ENCODE assay signal across 10 cellular contexts in genomic region chr1:213564215-213564659, GRCh38.
DNase-seq lines count a peak whose midpoint lies in the region; ATAC-seq and TF ChIP-seq lines count a peak whose summit lies in the region.
"Had no signal": no experiment of that assay in that cellular context is flagged by ENCODE, and none has a peak within 500 bp of the region (broad histone marks: within the 10 kb centered on the region; RNA-seq: fewer than 3 reads in every experiment).

No MANE protein-coding gene starts in this region.

- intact Hi-C loops in left lung (cut with DNase I): no loop called here
- intact Hi-C loops in gastrocnemius medialis (cut with DNase I; ENCODE audit: low total_unique reads): loop anchor here (1.0 kb wide), 1 partner anchor 559 kb away; no protein-coding TSS in a partner anchor
- intact Hi-C loops in ovary (cut with DNase I): no loop called here

- H3K27me3 Mint-ChIP-seq in effector memory CD8-positive, alpha-beta T cell: peaks cover 0 to 6% of the 10 kb centered on the region in 2 donors

- no peak overlapping the region for H3K27ac ChIP-seq in left lung
- no peak overlapping the region for H3K27ac ChIP-seq in gastrocnemius medialis
- no peak overlapping the region for H3K27ac ChIP-seq in ovary

- ATAC-seq in left lung (peak; percentile 72), gastrocnemius medialis (no peak)
- ATAC-seq in effector memory CD8-positive, alpha-beta T cell (replicated peaks): no peak
- ATAC-seq: naive thymus-derived CD8-positive, alpha-beta T cell had no signal

- H3K9me3 ChIP-seq in left lung: peaks cover 0 to 21% of the 10 kb centered on the region in 2 donors
- H3K9me3 ChIP-seq in gastrocnemius medialis: no peaks in the 10 kb centered on the region
- H3K9me3 ChIP-seq in ovary: no peaks in the 10 kb centered on the region

- H3K27ac Mint-ChIP-seq in effector memory CD8-positive, alpha-beta T cell: no peak overlapping the region
- H3K27ac Mint-ChIP-seq: naive thymus-derived CD8-positive, alpha-beta T cell had no signal

- H3K27me3 ChIP-seq in left lung (no peaks in the 10 kb centered on the region), gastrocnemius medialis (no peaks in the 10 kb centered on the region), ovary (no peaks in the 10 kb centered on the region)

- TF ChIP-seq POLR2A in gastrocnemius medialis (IDR thresholded peaks at IDR 0.05) (no peak), ovary (IDR thresholded peaks at IDR 0.05) (no peak)

- H3K36me3 Mint-ChIP-seq in effector memory CD8-positive, alpha-beta T cell (ENCODE audit: insufficient read depth): no peaks in the 10 kb centered on the region

- DNase-seq in ELF-1 (ENCODE audit: low read depth, low spot score): peak; percentile 45
- DNase-seq in NAMALWA (ENCODE audit: low spot score): peak; percentile 23
- peak; percentile 72 for DNase-seq in SKM-1 treated with dmso at 0.1 percent for 144 hours (lab: John Stamatoyannopoulos, UW; ENCODE audit: unreplicated experiment)
- no peak for DNase-seq in left lung
- no peak for DNase-seq in effector memory CD8-positive, alpha-beta T cell
- no peak for DNase-seq in amygdala (lab: John Stamatoyannopoulos, UW)
- DNase-seq in gastrocnemius medialis: no peak
- no peak for DNase-seq in ovary
- DNase-seq: activated CD4-positive, alpha-beta T cell treated with anti-CD3 and anti-CD28 coated beads for 48 hours; naive thymus-derived CD8-positive, alpha-beta T cell had no signal

- peaks cover 0 to 1% of the 10 kb centered on the region in 2 donors for H3K9me3 Mint-ChIP-seq in effector memory CD8-positive, alpha-beta T cell

- TF ChIP-seq CTCF in left lung (IDR thresholded peaks at IDR 0.05): no peak
- TF ChIP-seq CTCF in gastrocnemius medialis (IDR thresholded peaks at IDR 0.05 in 4 of 5, conservative IDR thresholded peaks at IDR 0.05 in 1 of 5): no peak
- no peak for TF ChIP-seq CTCF in ovary (IDR thresholded peaks at IDR 0.05)

- H3K36me3 ChIP-seq in left lung (no peaks in the 10 kb centered on the region), gastrocnemius medialis (no peaks in the 10 kb centered on the region), ovary (no peaks in the 10 kb centered on the region)

- H3K4me3 Mint-ChIP-seq in effector memory CD8-positive, alpha-beta T cell: no peak overlapping the region
- H3K4me3 Mint-ChIP-seq: naive thymus-derived CD8-positive, alpha-beta T cell had no signal

- H3K4me3 ChIP-seq in left lung (no peak overlapping the region), gastrocnemius medialis (no peak overlapping the region), ovary (no peak overlapping the region)

- no peaks in the 10 kb centered on the region for H3K4me1 Mint-ChIP-seq in effector memory CD8-positive, alpha-beta T cell (ENCODE audit: low read depth in 2 of 2)
- H3K4me1 Mint-ChIP-seq: naive thymus-derived CD8-positive, alpha-beta T cell had no signal

- in situ Hi-C loops in gastrocnemius medialis (cut with MboI; ENCODE audit: low sequenced_read_pairs in 4 of 4): no loop called here

- H3K4me1 ChIP-seq in left lung: no peaks in the 10 kb centered on the region
- no peaks in the 10 kb centered on the region for H3K4me1 ChIP-seq in gastrocnemius medialis
- no peaks in the 10 kb centered on the region for H3K4me1 ChIP-seq in ovary (ENCODE audit: insufficient read depth)

- TF ChIP-seq EP300 in ovary (IDR thresholded peaks at IDR 0.05): no peak

Comparison
In these comparisons a context has a peak if more than half of its experiments do, and no peak if none do; other contexts are left out.
1. DNase-seq: peak in ELF-1 (single experiment), NAMALWA (single experiment) and SKM-1 treated with dmso at 0.1 percent for 144 hours (single experiment); none in left lung (0 of 2), effector memory CD8-positive, alpha-beta T cell (0 of 3), amygdala (0 of 56), gastrocnemius medialis (0 of 2) and ovary (0 of 5).